In genomic region chr4:140884431-140885058, GRCh38 we compare ENCODE assay signal across 8 cellular contexts.
DNase-seq lines count a peak whose midpoint lies in the region; ATAC-seq, FAIRE-seq and TF ChIP-seq lines count a peak whose summit lies in the region.

No MANE protein-coding gene starts in this region.

- peak; percentile 84 for DNase-seq in ELF-1 (ENCODE audit: low read depth, low spot score)
- DNase-seq in NCI-H748 (lab: John Stamatoyannopoulos, UW; ENCODE audit: unreplicated experiment), result peak; percentile 77
- peak; percentile 29 to 64 (median 36) for DNase-seq in K562 (ENCODE audit: extremely low read depth in 1 of 4, low spot score in 3 of 4)
- peak; percentile 43 for DNase-seq in transverse colon
- DNase-seq in occipital lobe (lab: John Stamatoyannopoulos, UW), result no peak

- H3K9ac ChIP-seq in K562 (ENCODE audit: insufficient read depth in 1 of 2, low read depth in 2 of 2, low read length in 2 of 2), result no peak overlapping the region

- TF ChIP-seq RAD21 in K562 (CRISPR knock-in tag; conservative IDR thresholded peaks at IDR 0.05 in 1 of 2, IDR thresholded peaks at IDR 0.05 in 1 of 2), result peak; percentile 50 to 69

- H3K27ac ChIP-seq in K562 (ENCODE audit: extremely low read depth, low read depth, low read length) (no peak overlapping the region), transverse colon (no peak overlapping the region)

- intact Hi-C loops in K562 (cut with micrococcal nuclease) (loop anchor here (1.0 kb wide), 1 partner anchor 23 kb away; no protein-coding TSS in a partner anchor), transverse colon (cut with DNase I; ENCODE audit: low total_unique reads) (no loop called here)

- no peaks in the 10 kb centered on the region for H3K4me1 ChIP-seq in K562 (replicated peaks in 1 of 2; ENCODE audit: control insufficient read depth in 2 of 2, insufficient read depth in 2 of 2, low read length in 2 of 2)
- H3K4me1 ChIP-seq in transverse colon, result peaks cover 0 to 7% (median 0%) of the 10 kb centered on the region in 4 donors

- FAIRE-seq in K562 (lab: Jason Lieb, UNC) (peak; percentile 78), islet of Langerhans (lab: Jason Lieb, UNC) (peak; percentile 68)

- WGBS in K562 (ENCODE audit: insufficient coverage, low coverage, missing lambda C conversion rate), result 0% methylated on average over 2 of the region's 4 CpGs
- 34 to 40% methylated on average over 3 to 4 of the region's 4 CpGs for WGBS in transverse colon (ENCODE audit: low coverage in 1 of 2), 2 donors

- ATAC-seq in GM19463 (IDR thresholded peaks at IDR 0.05; ENCODE audit: unreplicated experiment), result peak; percentile 96
- ATAC-seq in HG03520 (IDR thresholded peaks at IDR 0.05; ENCODE audit: unreplicated experiment), result peak; percentile 96
- ATAC-seq in K562, result peak; percentile 87

- H3K9me1 ChIP-seq in K562 (ENCODE audit: control insufficient read depth, insufficient read depth, low read length), result no peaks in the 10 kb centered on the region

- no peak for TF ChIP-seq EP300 in K562 (IDR thresholded peaks at IDR 0.05; ENCODE audit: low read length)
- no peak for TF ChIP-seq EP300 in transverse colon (IDR thresholded peaks at IDR 0.05; ENCODE audit: low read depth)

- CTCF ChIA-PET in K562 (lab: Yijun Ruan, JAX; ENCODE audit: low intra/inter-chr PET ratio), result interaction anchor here (0.6 kb wide), 1 partner anchor 532 kb away, joined by 3 read pairs; no protein-coding TSS in a partner anchor

- no peak for TF ChIP-seq POLR2A in K562 (conservative IDR thresholded peaks at IDR 0.05)
- TF ChIP-seq POLR2A in transverse colon (IDR thresholded peaks at IDR 0.05), result no peak

- no peak overlapping the region for H3K4me2 ChIP-seq in K562 (ENCODE audit: insufficient read depth, low read length)

- H3K27me3 ChIP-seq in K562 (ENCODE audit: control insufficient read depth in 2 of 2, insufficient read depth in 2 of 2, low read length in 2 of 2) (no peaks in the 10 kb centered on the region), transverse colon (no peaks in the 10 kb centered on the region)

- H3K36me3 ChIP-seq in K562 (ENCODE audit: control insufficient read depth, insufficient read depth, low read length) (no peaks in the 10 kb centered on the region), transverse colon (no peaks in the 10 kb centered on the region)

- in situ Hi-C loops in K562 (cut with MboI), result no loop called here
- in situ Hi-C loops in transverse colon (cut with MboI; ENCODE audit: low pct_ligation_motif_present in 1 of 4, low pct_unique_long_range_greater_than_20kb in 1 of 4, low sequenced_read_pairs in 3 of 4), result no loop called here

- no peak overlapping the region for H3K4me3 ChIP-seq in K562
- H3K4me3 ChIP-seq in transverse colon, result no peak overlapping the region

- H3K9me3 ChIP-seq in K562 (replicated peaks; ENCODE audit: control insufficient read depth, insufficient read depth, low read depth, low read length), result no peaks in the 10 kb centered on the region
- peaks cover 0 to 17% of the 10 kb centered on the region in 2 donors for H3K9me3 ChIP-seq in transverse colon

- no peak overlapping the region for H2AFZ ChIP-seq in K562 (ENCODE audit: low read depth, low read length)

- H3K79me2 ChIP-seq in K562 (ENCODE audit: control insufficient read depth, insufficient read depth, low read length), result no peaks in the 10 kb centered on the region

- POLR2A ChIA-PET in K562 (lab: Yijun Ruan, JAX), result no interaction called here

- TF ChIP-seq CTCF in K562 (IDR thresholded peaks at IDR 0.05 in 2 of 3, conservative IDR thresholded peaks at IDR 0.05 in 1 of 3; ENCODE audit: insufficient read depth in 2 of 3, low read depth in 1 of 3, low read length in 3 of 3), result peak; percentile 55 to 69 (median 60); a peak in 5 of 6 replicates
- TF ChIP-seq CTCF in transverse colon (IDR thresholded peaks at IDR 0.05), result peak; percentile 40 to 54 (median 52)

- H4K20me1 ChIP-seq in K562 (replicated peaks; ENCODE audit: control insufficient read depth, insufficient read depth, low read length), result no peaks in the 10 kb centered on the region

- no TSS peak for BruUV-seq in K562 (replicated peaks; lab: Mats Ljungman, UMichigan)

TF ChIP-seq in K562, 482 proteins besides CTCF, POLR2A, EP300 and RAD21 (continues in another document):
- TF ChIP-seq CHD7 (IDR thresholded peaks at IDR 0.05; ENCODE audit: low read depth, low read length), result no peak
- peak; percentile 41 for TF ChIP-seq SMC3 (conservative IDR thresholded peaks at IDR 0.05; ENCODE audit: insufficient read depth, low read depth, low read length)
- TF ChIP-seq ELK1 (CRISPR knock-in tag; IDR thresholded peaks at IDR 0.05), result no peak
- no peak for TF ChIP-seq RBM17 (IDR thresholded peaks at IDR 0.05; ENCODE audit: borderline replicate concordance, low read depth, low read length)
- TF ChIP-seq MYC (IDR thresholded peaks at IDR 0.05; ENCODE audit: low read depth, low read length), result peak; percentile 53; the same call in 1 of the 2 replicates
- no peak for TF ChIP-seq MYC (CRISPR knock-in tag; IDR thresholded peaks at IDR 0.05; ENCODE audit: borderline replicate concordance, low read depth)
